Comparison of ENCODE assay signal across 8 cellular contexts in the genomic region with DNA sequence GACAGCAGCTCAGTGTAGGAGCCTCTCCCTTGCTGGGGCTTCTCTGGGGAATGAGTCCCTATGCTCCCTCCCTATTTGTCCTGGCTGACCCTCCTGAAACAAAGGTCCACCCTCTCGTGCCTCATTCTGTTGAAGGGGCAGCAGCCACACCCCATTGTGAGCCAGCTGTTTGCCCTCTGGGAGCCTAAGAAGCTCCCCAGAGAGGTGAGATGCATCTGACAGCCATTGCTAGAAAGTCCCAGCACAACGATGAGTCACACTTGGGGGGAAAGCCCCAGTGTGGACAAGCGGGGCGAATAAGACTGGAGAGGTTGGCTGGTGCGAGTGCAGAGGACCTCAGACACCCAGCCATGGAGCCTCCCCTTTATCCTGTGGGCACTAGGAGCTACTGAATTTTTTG.
A peak's percentile ranks its signal among the peaks of the same experiment; 100 is the strongest.
DNase-seq lines count a peak whose midpoint lies in the region; ATAC-seq and TF ChIP-seq lines count a peak whose summit lies in the region.

No MANE protein-coding gene starts in this region.

- H4K20me1 ChIP-seq in Karpas-422 (ENCODE audit: insufficient read depth, low read depth, low read length), result no peaks in the 10 kb centered on the region

- no peaks in the 10 kb centered on the region for H3K27me3 ChIP-seq in Karpas-422 (ENCODE audit: low read length)

- H3K9me3 ChIP-seq in Karpas-422 (ENCODE audit: low read length), result no peaks in the 10 kb centered on the region

- ATAC-seq in GM21515 (IDR thresholded peaks at IDR 0.05; ENCODE audit: unreplicated experiment), result peak; percentile 46

- H3K4me3 ChIP-seq in GM12865 (ENCODE audit: low read depth, low read length) (no peak overlapping the region), Karpas-422 (ENCODE audit: low read length) (no peak overlapping the region), fibroblast of mammary gland (ENCODE audit: control insufficient read depth, low read depth, low read length) (no peak overlapping the region)

- DNase-seq in GM12865 (ENCODE audit: low read depth) (peak; percentile 82), Karpas-422 (peak; percentile 55), fibroblast of mammary gland (ENCODE audit: low read depth) (peak; percentile 48), NCI-H446 (lab: John Stamatoyannopoulos, UW) (no peak), NCI-H748 (lab: John Stamatoyannopoulos, UW; ENCODE audit: unreplicated experiment) (no peak), DMS153 (lab: John Stamatoyannopoulos, UW) (no peak), mesenteric fat pad (ENCODE audit: low spot score) (no peak)

- H3K9ac ChIP-seq in Karpas-422 (ENCODE audit: low read length), result no peak overlapping the region

- no peak overlapping the region for H2AFZ ChIP-seq in Karpas-422 (ENCODE audit: low read length)

- no peak overlapping the region for H3K27ac ChIP-seq in Karpas-422 (ENCODE audit: low read length)

- no peak for TF ChIP-seq CTCF in GM12865 (IDR thresholded peaks at IDR 0.05; ENCODE audit: insufficient read depth, low read depth, low read length, missing control alignments)
- no peak for TF ChIP-seq CTCF in fibroblast of mammary gland (conservative IDR thresholded peaks at IDR 0.05; ENCODE audit: control insufficient read depth, insufficient read depth, low read depth, low read length)

- H3K36me3 ChIP-seq in Karpas-422 (ENCODE audit: insufficient read depth, low read length), result peaks cover 15% of the 10 kb centered on the region; the same call in 1 of the 2 replicates

- no peaks in the 10 kb centered on the region; the same call in 1 of the 2 replicates for H3K79me2 ChIP-seq in Karpas-422 (ENCODE audit: low read length)

- no peaks in the 10 kb centered on the region for H3K9me2 ChIP-seq in Karpas-422 (replicated peaks; ENCODE audit: insufficient read depth, low read length)

- H3K4me1 ChIP-seq in Karpas-422 (ENCODE audit: low read length), result peaks cover 15% of the 10 kb centered on the region

- H3K4me2 ChIP-seq in Karpas-422 (ENCODE audit: low read depth, low read length, poor library complexity, severe bottlenecking), result no peak overlapping the region

Comparison
In these comparisons a context has a peak if more than half of its experiments do, and no peak if none do; other contexts are left out.
1. DNase-seq: peak in GM12865 (single experiment), Karpas-422 (single experiment) and fibroblast of mammary gland (single experiment); none in NCI-H446 (0 of 2), NCI-H748 (single experiment), DMS153 (single experiment) and mesenteric fat pad (single experiment).